Comparison of ENCODE assay signal across 12 cellular contexts in the genomic region with DNA sequence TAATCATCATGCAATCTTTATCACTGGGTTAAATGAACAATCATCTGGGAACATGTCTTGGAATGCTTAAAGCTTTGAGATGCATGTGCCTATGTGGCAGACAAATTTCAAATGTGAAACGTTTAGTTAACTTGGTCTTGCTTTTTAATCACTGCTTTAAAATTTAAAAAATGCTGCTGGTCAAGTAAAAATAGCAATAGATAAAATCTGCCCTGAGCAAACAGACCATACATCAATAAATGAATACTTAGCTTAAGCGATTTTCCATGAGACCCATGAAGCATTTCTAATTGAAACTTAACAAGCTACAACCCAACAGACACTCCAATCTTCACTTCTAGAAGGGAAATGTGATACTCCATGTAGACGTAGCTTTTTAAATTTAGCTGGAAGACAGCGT.
"Had no signal": no experiment of that assay in that cellular context is flagged by ENCODE, and none has a peak within 500 bp of the region (broad histone marks: within the 10 kb centered on the region; RNA-seq: fewer than 3 reads in every experiment).

No MANE protein-coding gene starts in this region.

- H3K9me3 ChIP-seq: gastroesophageal sphincter, suprapubic skin had no signal

- H3K27me3 ChIP-seq: gastroesophageal sphincter had no signal

- H3K36me3 ChIP-seq: gastroesophageal sphincter, suprapubic skin had no signal

- H3K27ac ChIP-seq: suprapubic skin had no signal

- H3K4me3 ChIP-seq: gastroesophageal sphincter, smooth muscle cell, suprapubic skin had no signal

- H3K27ac Mint-ChIP-seq: activated naive CD8-positive, alpha-beta T cell treated with anti-CD3 and anti-CD28 coated beads, Interleukin-2, amount 10 ng/mL, durations not matched to agents 7 days and 5 days; T-helper 2 cell treated with Interferon-gamma antibody and Interleukin-4, amounts not matched to agents 5 μg/mL and 100 μg/mL, for 36 hours had no signal

- DNase-seq: activated naive CD4-positive, alpha-beta T cell; activated naive CD8-positive, alpha-beta T cell treated with anti-CD3 and anti-CD28 coated beads, Interleukin-2, amount 10 ng/mL, durations not matched to agents 7 days and 5 days; aorta; erythroblast; stimulated activated CD4-positive, alpha-beta T cell treated with anti-CD3 and anti-CD28 coated beads, Interleukin-4, amount 100 ng/mL, for 4 hours; stimulated activated CD8-positive, alpha-beta memory T cell treated with anti-CD3 and anti-CD28 coated beads, Interleukin-4, amount 100 ng/mL, for 48 hours; stimulated activated naive CD8-positive, alpha-beta T cell treated with anti-CD3 and anti-CD28 coated beads, Interleukin-15, Interleukin-2, amounts not matched to agents 100 U/mL and 50 U/mL, for 24 hours; SW 1271 had no signal

- ATAC-seq: gastroesophageal sphincter; stimulated activated naive CD8-positive, alpha-beta T cell treated with anti-CD3 and anti-CD28 coated beads, Interleukin-15, Interleukin-2, amounts not matched to agents 100 U/mL and 50 U/mL, for 24 hours had no signal
